Comparison of ENCODE assay signal across 8 cellular contexts in genomic region chr6:30881987-30882763, GRCh38. TPM values are rescaled to one million over a fixed set of nuclear protein-coding genes. Genes with fewer than 3 reads are reported as not detected.
A peak's percentile ranks its signal among the peaks of the same experiment; 100 is the strongest.
DNase-seq lines count a peak whose midpoint lies in the region; ATAC-seq and TF ChIP-seq lines count a peak whose summit lies in the region.

No MANE protein-coding gene starts in this region.

- peak overlapping the region; percentile 92 to 97 (median 96) for H3K27ac ChIP-seq in body of pancreas

- TF ChIP-seq POLR2A in body of pancreas (IDR thresholded peaks at IDR 0.05), result no peak

- no peaks in the 10 kb centered on the region for H3K9me3 Mint-ChIP-seq in activated naive CD4-positive, alpha-beta T cell treated with anti-CD3 and anti-CD28 coated beads, Interleukin-2, amount 10 ng/mL, durations not matched to agents 7 days and 5 days

- H3K27ac Mint-ChIP-seq in activated naive CD4-positive, alpha-beta T cell treated with anti-CD3 and anti-CD28 coated beads, Interleukin-2, amount 10 ng/mL, durations not matched to agents 7 days and 5 days, result no peak overlapping the region

- H3K4me3 Mint-ChIP-seq in activated naive CD4-positive, alpha-beta T cell treated with anti-CD3 and anti-CD28 coated beads, Interleukin-2, amount 10 ng/mL, durations not matched to agents 7 days and 5 days, result no peak overlapping the region

- peaks cover 47% of the 10 kb centered on the region for H3K4me1 Mint-ChIP-seq in activated naive CD4-positive, alpha-beta T cell treated with anti-CD3 and anti-CD28 coated beads, Interleukin-2, amount 10 ng/mL, durations not matched to agents 7 days and 5 days

- peaks cover 52% of the 10 kb centered on the region for H3K4me1 ChIP-seq in body of pancreas

- H3K27me3 Mint-ChIP-seq in activated naive CD4-positive, alpha-beta T cell treated with anti-CD3 and anti-CD28 coated beads, Interleukin-2, amount 10 ng/mL, durations not matched to agents 7 days and 5 days, result peaks cover 60% of the 10 kb centered on the region

- 49 to 56% methylated on average over 10 to 14 of the region's 15 CpGs for WGBS in body of pancreas, 2 donors

- intact Hi-C loops in body of pancreas (cut with DNase I), result no loop called here

- no peaks in the 10 kb centered on the region for H3K36me3 Mint-ChIP-seq in activated naive CD4-positive, alpha-beta T cell treated with anti-CD3 and anti-CD28 coated beads, Interleukin-2, amount 10 ng/mL, durations not matched to agents 7 days and 5 days

- ATAC-seq in body of pancreas, result no peak
- no peak for ATAC-seq in HG02938 (IDR thresholded peaks at IDR 0.05; ENCODE audit: unreplicated experiment)

- DNase-seq in LNCaP clone FGC (ENCODE audit: low read depth) (no peak), body of pancreas (peak; percentile 25 to 34 (median 30)), left kidney (ENCODE audit: low read depth, low spot score) (peak; percentile 95), superior temporal gyrus (ENCODE audit: extremely low spot score) (peak; percentile 24), NOMO-1 treated with DMSO at 0.1 percent for 48 hours (lab: John Stamatoyannopoulos, UW; ENCODE audit: unreplicated experiment) (no peak), DMS79 (lab: John Stamatoyannopoulos, UW) (no peak)
- no peak for DNase-seq in activated naive CD4-positive, alpha-beta T cell treated with anti-CD3 and anti-CD28 coated beads, Interleukin-2, amount 10 ng/mL, durations not matched to agents 7 days and 5 days

- H3K4me3 ChIP-seq in LNCaP clone FGC (ENCODE audit: low read depth, low read length), result peak overlapping the region; percentile 81
- no peak overlapping the region for H3K4me3 ChIP-seq in body of pancreas

- H3K9me3 ChIP-seq in body of pancreas, result no peaks in the 10 kb centered on the region

- no peaks in the 10 kb centered on the region for H3K36me3 ChIP-seq in body of pancreas (replicated peaks in 1 of 2; ENCODE audit: insufficient read depth in 1 of 2, low read depth in 2 of 2)

- TF ChIP-seq CTCF in LNCaP clone FGC (IDR thresholded peaks at IDR 0.05; ENCODE audit: control insufficient read depth, extremely low read depth, insufficient read depth) (no peak), body of pancreas (IDR thresholded peaks at IDR 0.05) (no peak)

- H3K27me3 ChIP-seq in body of pancreas, result no peaks in the 10 kb centered on the region

- CTCF ChIA-PET in activated naive CD4-positive, alpha-beta T cell treated with anti-CD3 and anti-CD28 coated beads, Interleukin-2, amount 10 ng/mL, durations not matched to agents 7 days and 5 days (lab: Charles Lee), result interaction anchor here (0.9 to 11.6 kb wide), 4 partner anchors 32 to 198 kb away, joined by 3 to 174 read pairs (median 7); partner anchors contain the start of gene VARS2

RNA-seq across cellular contexts. Expression of gene DDR1, which starts 2.1 kb away (rescaled TPM):
- 10 to 100 TPM; 90.3 to 97.3 TPM for total RNA-seq in body of pancreas

RNA-seq across cellular contexts. Expression of gene GTF2H4, which starts 25.8 kb away (rescaled TPM):
- total RNA-seq in body of pancreas, result 10 to 100 TPM in 1 of 2 donors, under 1 TPM in 1; 0.66 to 27.2 TPM

RNA-seq across cellular contexts. Expression of gene VARS2, which starts 31.9 kb away (rescaled TPM):
- 10 to 100 TPM; 16.6 to 29.7 TPM for total RNA-seq in body of pancreas

RNA-seq across cellular contexts. Expression of gene SFTA2, which starts 49.8 kb away (rescaled TPM):
- total RNA-seq in body of pancreas, result 1 to 10 TPM in 1 of 2 donors, not detected in 1; 5.2 TPM

RNA-seq across cellular contexts. Expression of gene MUCL3, which starts 58.6 kb away (rescaled TPM):
- total RNA-seq in body of pancreas, result under 1 TPM; under 0.01 to 0.52 TPM

Comparison
In these comparisons a context has a peak if more than half of its experiments do, and no peak if none do; other contexts are left out.
1. DNase-seq: peak in body of pancreas (4 of 4), left kidney (single experiment) and superior temporal gyrus (single experiment); none in LNCaP clone FGC (single experiment), activated naive CD4-positive, alpha-beta T cell treated with anti-CD3 and anti-CD28 coated beads, Interleukin-2, amount 10 ng/mL, durations not matched to agents 7 days and 5 days (single experiment), NOMO-1 treated with DMSO at 0.1 percent for 48 hours (single experiment) and DMS79 (single experiment).